18 cellular contexts compared by ENCODE assay signal in genomic region chr21:33364830-33365229, GRCh38.
"Had no signal": no experiment of that assay in that cellular context is flagged by ENCODE, and none has a peak within 500 bp of the region (broad histone marks: within the 10 kb centered on the region; RNA-seq: fewer than 3 reads in every experiment).

No MANE protein-coding gene starts in this region.

- H3K27ac Mint-ChIP-seq: effector memory CD8-positive, alpha-beta T cell had no signal

- H3K4me3 ChIP-seq: esophagus squamous epithelium, gastroesophageal sphincter, mucosa of descending colon, ovary, right atrium auricular region, sigmoid colon, skin epidermis had no signal

- H3K27me3 Mint-ChIP-seq: effector memory CD8-positive, alpha-beta T cell had no signal

- DNase-seq: effector memory CD8-positive, alpha-beta T cell; esophagus squamous epithelium; foreskin fibroblast; glutamatergic neuron; islet precursor cell; mammary epithelial cell; natural killer cell; nucleus accumbens; ovary; sigmoid colon; stimulated activated CD4-positive, alpha-beta T cell treated with anti-CD3 and anti-CD28 coated beads, Interleukin-12 subunit alpha, Interleukin-12 subunit beta, amount 100 ng/mL, for 4 hours; stimulated activated naive CD4-positive, alpha-beta T cell treated with Interleukin-2 at 50 U/mL for 16 hours had no signal

- H3K27ac ChIP-seq: gastroesophageal sphincter, ovary, right atrium auricular region, sigmoid colon had no signal

- ATAC-seq: effector memory CD8-positive, alpha-beta T cell; gastroesophageal sphincter; left lobe of liver had no signal

- H3K36me3 ChIP-seq: esophagus squamous epithelium, gastroesophageal sphincter, ovary, right atrium auricular region, sigmoid colon had no signal

- H3K4me3 Mint-ChIP-seq: effector memory CD8-positive, alpha-beta T cell; natural killer cell; neural crest cell had no signal

- H3K27me3 ChIP-seq: esophagus squamous epithelium, ovary, right atrium auricular region, sigmoid colon had no signal
